In genomic region chr17:19175410-19175809, GRCh38 we compare ENCODE assay signal across 12 cellular contexts. TPM values are rescaled to one million over a fixed set of nuclear protein-coding genes. Genes with fewer than 3 reads are reported as not detected.
A peak's percentile ranks its signal among the peaks of the same experiment; 100 is the strongest.
DNase-seq lines count a peak whose midpoint lies in the region; ATAC-seq, FAIRE-seq and TF ChIP-seq lines count a peak whose summit lies in the region.
"Not testable (repeated sequence)": the region's sequence is repeated elsewhere in the genome, so short reads cannot be mapped to it uniquely, and the experiment has no call there.
"Had no signal": no experiment of that assay in that cellular context is flagged by ENCODE, and none has a peak within 500 bp of the region (broad histone marks: within the 10 kb centered on the region; RNA-seq: fewer than 3 reads in every experiment).

No MANE protein-coding gene starts in this region.

- RAD21 ChIA-PET in GM12878 (lab: Charles Lee; ENCODE audit: unreplicated experiment), result not testable (repeated sequence)

- H3K4me3 ChIP-seq in GM12878, result not testable (repeated sequence)

- not testable (repeated sequence) for H2AFZ ChIP-seq in GM12878 (ENCODE audit: control insufficient read depth, low read depth, low read length)

- not testable (repeated sequence) for H3K9me3 ChIP-seq in GM12878 (replicated peaks; ENCODE audit: control insufficient read depth, insufficient read depth, low read length)

- not testable (repeated sequence) for H3K27me3 ChIP-seq in GM12878 (replicated peaks in 1 of 2; ENCODE audit: control insufficient read depth in 2 of 2, insufficient read depth in 2 of 2, low read length in 1 of 2)

- in situ Hi-C loops in GM12878 (cut with MboI), result not testable (repeated sequence)

- not testable (repeated sequence) for TF ChIP-seq RAD21 in GM12878 (IDR thresholded peaks at IDR 0.05; ENCODE audit: insufficient read depth, low read depth, low read length)

- WGBS in GM12878 (ENCODE audit: insufficient coverage, insufficient replicate concordance, low lambda C conversion rate, missing lambda C conversion rate), result no CpG with 5 or more reads among the region's 20 CpGs

- POLR2A ChIA-PET in GM12878 (lab: Charles Lee), result not testable (repeated sequence)

- not testable (repeated sequence) for DNase-seq in GM12878 (ENCODE audit: low read depth, low spot score); left lobe of liver (ENCODE audit: low spot score); sciatic nerve (ENCODE audit: low spot score)

- TF ChIP-seq CTCF in GM12878 (IDR thresholded peaks at IDR 0.05 in 2 of 3, conservative IDR thresholded peaks at IDR 0.05 in 1 of 3; ENCODE audit: control insufficient read depth in 2 of 3, extremely low read depth in 1 of 3, insufficient read depth in 1 of 3, low read depth in 3 of 3, low read length in 3 of 3), result not testable (repeated sequence)

- not testable (repeated sequence) for H3K4me2 ChIP-seq in GM12878 (ENCODE audit: control insufficient read depth, insufficient read depth)

- not testable (repeated sequence) for TF ChIP-seq EP300 in GM12878 (IDR thresholded peaks at IDR 0.05; ENCODE audit: borderline replicate concordance in 1 of 2, control insufficient read depth in 1 of 2, low read depth in 2 of 2, low read length in 2 of 2)

- SMC1A ChIA-PET in GM12878 (lab: Charles Lee; ENCODE audit: uncharacterized antibody, unreplicated experiment), result not testable (repeated sequence)

- TF ChIP-seq POLR2A in GM12878 (IDR thresholded peaks at IDR 0.05; ENCODE audit: low read depth, low read length), result not testable (repeated sequence)

- not testable (repeated sequence) for FAIRE-seq in GM12878 (lab: Jason Lieb, UNC)

- not testable (repeated sequence) for H3K4me1 ChIP-seq in GM12878 (ENCODE audit: control insufficient read depth, insufficient read depth, low read length)

- H4K20me1 ChIP-seq in GM12878 (ENCODE audit: control insufficient read depth, insufficient read depth), result not testable (repeated sequence)

- H3K27ac ChIP-seq in GM12878 (ENCODE audit: control insufficient read depth, insufficient read depth), result not testable (repeated sequence)

- ATAC-seq in GM18873 (IDR thresholded peaks at IDR 0.05; ENCODE audit: low FRiP score, unreplicated experiment) (peak; percentile 56), GM21619 (IDR thresholded peaks at IDR 0.05; ENCODE audit: unreplicated experiment) (peak; percentile 71), HG03060 (IDR thresholded peaks at IDR 0.05; ENCODE audit: low read depth, unreplicated experiment) (peak; percentile 75), SK-N-SH treated with all-trans-retinoic acid at 6 μM for 48 hours (peak; percentile 99), GM12878 (peak; percentile 100), left lobe of liver (peak; percentile 99), sciatic nerve (peak; percentile 97)

- CTCF ChIA-PET in GM12878 (lab: Yijun Ruan, JAX), result not testable (repeated sequence)

- H3K9ac ChIP-seq in GM12878 (ENCODE audit: control insufficient read depth, insufficient read depth, low read length), result not testable (repeated sequence)

- not testable (repeated sequence) for H3K36me3 ChIP-seq in GM12878 (ENCODE audit: control insufficient read depth in 2 of 2, insufficient read depth in 2 of 2, low read length in 1 of 2)

- intact Hi-C loops in GM12878 (cut with micrococcal nuclease; ENCODE audit: unreplicated experiment); sciatic nerve (cut with DNase I): not testable (repeated sequence)

- BruUV-seq in GM12878 (replicated peaks; lab: Mats Ljungman, UMichigan), result not testable (repeated sequence)

- H3K79me2 ChIP-seq in GM12878 (ENCODE audit: control insufficient read depth, insufficient read depth, low read length), result not testable (repeated sequence)

RNA-seq across cellular contexts. Expression of gene GRAPL, which starts 48.0 kb away (rescaled TPM):
- 194 and 200 TPM in 2 replicates for total RNA-seq in GM12878 (2013; cell fraction: nucleolus; rRNA removed)
- total RNA-seq in GM12878 (2014; rRNA removed) (18.7 and 21.2 TPM in 2 replicates), GM12878 (2014; rRNA removed; fragmentation: Illumina TruSeq; extraction: Trizol) (35.1 and 37.3 TPM in 2 replicates), GM12878 (2021) (29.3 and 32.4 TPM in 2 replicates), left lobe of liver (3.0 TPM), sciatic nerve (5.2 TPM)
- 12.7 TPM for polyA plus RNA-seq in GM12878 (2011; ENCODE audit: low read depth)
- polyA plus RNA-seq in GM12878 (2011; rRNA removed) (5.5 and 7.5 TPM in 2 replicates), GM12878 (2014; fragmentation: Illumina TruSeq; extraction: Trizol) (5.6 and 24.6 TPM in 2 replicates), GM12878 (2014; fragmentation: Nextera tagmentation; extraction: Ambion mirVana) (1 to 10 TPM; 1.5 to 1.9 TPM), GM12878 (2014; rRNA removed) (52.0 and 63.2 TPM in 2 replicates), GM12878 (2016; fragmentation: Nextera tagmentation; extraction: Ambion mirVana) (1 to 10 TPM; 2.8 TPM)
- polyA plus RNA-seq in GM12878 (2011; cell fraction: cytosol; rRNA removed), result 4.3 and 5.9 TPM in 2 replicates
- polyA plus RNA-seq in GM12878 (2011; cell fraction: nucleus; rRNA removed), result 18.7 and 26.5 TPM in 2 replicates
- polyA plus RNA-seq in GM12878 (2012), result 18.3 and 26.2 TPM in 2 replicates
- polyA minus RNA-seq in GM12878 (2011; rRNA and poly(A)+ RNA removed), result 8.1 and 14.8 TPM in 2 replicates
- polyA minus RNA-seq in GM12878 (2011; cell fraction: cytosol; rRNA and poly(A)+ RNA removed), result 2.4 and 2.9 TPM in 2 replicates
- 14.4 and 35.1 TPM in 2 replicates for polyA minus RNA-seq in GM12878 (2011; cell fraction: nucleus; rRNA and poly(A)+ RNA removed)
- total RNA-seq: Caco-2, Daoy, H1, HT1080, osteoblast had no signal
